ENCODE assay signal across 1 cellular context in the genomic region with DNA sequence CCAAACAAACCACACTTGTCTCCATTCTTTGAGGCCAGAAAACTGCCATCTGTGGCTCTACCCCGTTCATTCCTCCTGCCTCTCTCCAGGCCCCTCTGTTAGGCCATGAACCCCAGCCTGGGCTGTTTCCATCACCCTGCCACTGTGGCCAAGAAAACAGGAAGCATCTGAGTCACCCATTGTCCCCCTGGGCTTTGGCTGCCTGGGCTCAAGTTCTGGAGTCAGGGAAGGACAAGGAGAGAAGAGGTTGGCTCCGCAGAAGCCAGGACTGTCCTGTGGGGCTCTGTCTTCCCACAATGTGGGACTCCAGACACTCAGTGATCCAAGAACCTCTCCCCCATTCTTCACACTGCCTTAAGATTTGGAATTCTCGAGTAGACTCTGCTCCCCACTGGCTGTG.
TF ChIP-seq lines count a peak whose summit lies in the region.

No MANE protein-coding gene starts in this region.

TF ChIP-seq in IMR-90, 13 proteins besides CTCF, POLR2A, EP300 and RAD21:
- TF ChIP-seq, protein P1, sequence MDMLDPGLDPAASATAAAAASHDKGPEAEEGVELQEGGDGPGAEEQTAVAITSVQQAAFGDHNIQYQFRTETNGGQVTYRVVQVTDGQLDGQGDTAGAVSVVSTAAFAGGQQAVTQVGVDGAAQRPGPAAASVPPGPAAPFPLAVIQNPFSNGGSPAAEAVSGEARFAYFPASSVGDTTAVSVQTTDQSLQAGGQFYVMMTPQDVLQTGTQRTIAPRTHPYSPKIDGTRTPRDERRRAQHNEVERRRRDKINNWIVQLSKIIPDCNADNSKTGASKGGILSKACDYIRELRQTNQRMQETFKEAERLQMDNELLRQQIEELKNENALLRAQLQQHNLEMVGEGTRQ (IDR thresholded peaks at IDR 0.05; ENCODE audit: low read depth, low read length), result no peak
- TF ChIP-seq MXI1 (IDR thresholded peaks at IDR 0.05; ENCODE audit: borderline replicate concordance, low read depth, low read length) (no peak), MAZ (IDR thresholded peaks at IDR 0.05; ENCODE audit: borderline replicate concordance, low read depth, low read length) (no peak), BHLHE40 (IDR thresholded peaks at IDR 0.05; ENCODE audit: low read depth, low read length) (no peak)
